ENCODE assay signal across 1 cellular context in genomic region chr6:2560903-2561698, GRCh38.
TF ChIP-seq lines count a peak whose summit lies in the region.

No MANE protein-coding gene starts in this region.

TF ChIP-seq in H1, 55 proteins besides CTCF, POLR2A, EP300 and RAD21 (continued from another document):
- TF ChIP-seq TCF12 (IDR thresholded peaks at IDR 0.05; ENCODE audit: low read depth, low read length) (no peak), SP2 (IDR thresholded peaks at IDR 0.05; ENCODE audit: low read length) (no peak), YY1 (IDR thresholded peaks at IDR 0.05; ENCODE audit: low read depth, low read length) (no peak), SIRT6 (IDR thresholded peaks at IDR 0.05; ENCODE audit: low read length) (no peak), POLR2AphosphoS5 (IDR thresholded peaks at IDR 0.05; ENCODE audit: low read depth, low read length) (no peak)
